Comparison of ENCODE assay signal across 18 cellular contexts in the genomic region with DNA sequence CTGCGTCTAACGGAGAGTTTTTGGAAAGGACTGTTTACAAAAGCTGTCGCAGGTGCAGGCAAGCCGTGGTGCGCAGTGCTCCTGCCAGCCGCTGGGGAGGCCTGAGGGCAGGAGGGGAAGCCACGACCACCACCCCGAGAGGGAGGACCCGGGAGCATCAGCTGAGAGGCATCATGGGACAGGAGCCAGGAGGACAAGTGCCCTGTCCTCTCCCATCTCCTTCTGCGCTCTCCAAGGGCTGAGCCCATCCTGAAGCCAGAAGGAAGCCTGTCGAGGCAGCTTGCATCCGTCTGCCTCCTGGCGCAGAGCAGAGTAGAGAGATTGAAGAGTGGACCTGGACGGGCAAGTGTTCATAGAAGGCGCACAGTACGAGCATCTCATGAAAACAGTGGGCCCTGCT.
DNase-seq lines count a peak whose midpoint lies in the region; ATAC-seq and TF ChIP-seq lines count a peak whose summit lies in the region.
"Had no signal": no experiment of that assay in that cellular context is flagged by ENCODE, and none has a peak within 500 bp of the region (broad histone marks: within the 10 kb centered on the region; RNA-seq: fewer than 3 reads in every experiment).

No MANE protein-coding gene starts in this region.

- intact Hi-C loops in left ventricle myocardium inferior (cut with micrococcal nuclease) = no loop called here

- no peaks in the 10 kb centered on the region for H3K9me3 ChIP-seq in cardiac muscle cell (ENCODE audit: low read depth)
- H3K9me3 ChIP-seq in left ventricle myocardium inferior (replicated peaks) = no peaks in the 10 kb centered on the region
- peaks cover 0 to 4% of the 10 kb centered on the region in 2 donors for H3K9me3 ChIP-seq in lung (ENCODE audit: control insufficient read depth in 2 of 2, insufficient read depth in 1 of 2, low read length in 1 of 2)
- H3K9me3 ChIP-seq: BLaER1, SJCRH30 had no signal

- TF ChIP-seq CTCF in cardiac muscle cell (IDR thresholded peaks at IDR 0.05; ENCODE audit: low read depth, low read length) (no peak), left ventricle myocardium inferior (IDR thresholded peaks at IDR 0.05; ENCODE audit: borderline replicate concordance) (no peak), lung (IDR thresholded peaks at IDR 0.05; ENCODE audit: control extremely low read depth, extremely low read depth) (no peak)

- peak overlapping the region; percentile 74 for H3K27ac ChIP-seq in cardiac muscle cell
- no peak overlapping the region for H3K27ac ChIP-seq in left ventricle myocardium inferior (replicated peaks)
- no peak overlapping the region for H3K27ac ChIP-seq in lung (ENCODE audit: low read depth in 1 of 2, low read length in 1 of 2)
- H3K27ac ChIP-seq: BLaER1, RWPE1, SJCRH30 had no signal

- H3K27me3 ChIP-seq in cardiac muscle cell (no peaks in the 10 kb centered on the region), left ventricle myocardium inferior (ENCODE audit: low read depth) (peaks cover 31% of the 10 kb centered on the region), lung (ENCODE audit: control insufficient read depth, insufficient read depth) (no peaks in the 10 kb centered on the region)
- H3K27me3 ChIP-seq: BLaER1, SJCRH30 had no signal

- H3K4me1 ChIP-seq in cardiac muscle cell (ENCODE audit: low read depth) (peaks cover 13% of the 10 kb centered on the region), left ventricle myocardium inferior (no peaks in the 10 kb centered on the region), lung (ENCODE audit: control insufficient read depth in 2 of 2, insufficient read depth in 2 of 2, low read length in 2 of 2) (peaks cover 0 to 2% of the 10 kb centered on the region in 2 donors)
- H3K4me1 ChIP-seq: BLaER1 had no signal

- ATAC-seq in lung (ENCODE audit: insufficient read depth, low FRiP score) = peak; percentile 11
- ATAC-seq: PC-3 had no signal

- 83 to 86% methylated on average over 16 of the region's 16 CpGs for WGBS in lung, 2 donors

- H3K4me3 ChIP-seq in cardiac muscle cell (no peak overlapping the region), left ventricle myocardium inferior (no peak overlapping the region), lung (no peak overlapping the region)
- H3K4me3 ChIP-seq: BLaER1, SJCRH30 had no signal

- H3K36me3 ChIP-seq in cardiac muscle cell (peaks cover 3% of the 10 kb centered on the region), left ventricle myocardium inferior (no peaks in the 10 kb centered on the region), lung (ENCODE audit: control insufficient read depth in 2 of 2, insufficient read depth in 2 of 2, low read length in 2 of 2) (no peaks in the 10 kb centered on the region)
- H3K36me3 ChIP-seq: BLaER1, SJCRH30 had no signal

- DNase-seq in cardiac muscle cell (ENCODE audit: low read depth in 1 of 2, low spot score in 1 of 2) (no peak), left ventricle myocardium inferior (no peak), NCI-H524 (lab: John Stamatoyannopoulos, UW) (peak; percentile 74 to 79), lung (ENCODE audit: low spot score) (no peak), SIG-M5 (lab: John Stamatoyannopoulos, UW) (no peak), middle frontal gyrus (ENCODE audit: extremely low spot score, low spot score) (no peak), amygdala (lab: John Stamatoyannopoulos, UW) (no peak)
- DNase-seq: CD4-positive, alpha-beta memory T cell; H7; HFFc6; KG1; NCI-H1417 treated with DMSO at 0.1 percent for 48 hours; NCI-H2029; NCI-H510A; PC-3; SJCRH30 had no signal

Comparison
In these comparisons a context has a peak if more than half of its experiments do, and no peak if none do; other contexts are left out.
1. DNase-seq: peak in NCI-H524 (2 of 2); none in cardiac muscle cell (0 of 2), left ventricle myocardium inferior (single experiment), lung (single experiment), SIG-M5 (single experiment), middle frontal gyrus (single experiment) and amygdala (0 of 56).